ENCODE assay signal across 16 cellular contexts in the genomic region with DNA sequence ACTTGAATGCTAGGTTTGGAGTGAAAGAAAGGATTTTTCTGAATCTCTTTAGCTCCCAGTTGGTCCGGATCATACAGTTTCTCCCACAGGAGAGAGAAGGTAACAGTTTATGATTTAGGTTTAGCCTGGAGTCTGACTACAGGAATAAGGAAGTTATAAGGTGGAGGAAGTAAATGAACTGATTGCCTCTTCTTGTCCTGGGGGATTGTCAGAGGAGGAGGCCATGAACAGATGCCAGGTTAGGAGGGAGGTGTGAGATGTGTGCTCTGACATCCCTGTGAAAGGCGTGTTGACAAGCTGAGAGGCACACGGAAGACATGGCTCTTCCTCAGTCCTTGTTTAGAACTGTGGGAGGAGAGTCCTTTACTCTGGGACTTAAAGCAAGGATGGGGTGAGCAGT.
DNase-seq lines count a peak whose midpoint lies in the region; ATAC-seq, FAIRE-seq and TF ChIP-seq lines count a peak whose summit lies in the region.
"Had no signal": no experiment of that assay in that cellular context is flagged by ENCODE, and none has a peak within 500 bp of the region (broad histone marks: within the 10 kb centered on the region; RNA-seq: fewer than 3 reads in every experiment).

No MANE protein-coding gene starts in this region.

- no peak for ATAC-seq in GM21367 (IDR thresholded peaks at IDR 0.05; ENCODE audit: unreplicated experiment)
- ATAC-seq: HCT116, HepG2 had no signal

- H3K9me3 ChIP-seq in mucosa of rectum (ENCODE audit: control insufficient read depth in 2 of 2, low read length in 2 of 2): no peaks in the 10 kb centered on the region
- H3K9me3 ChIP-seq: BLaER1 had no signal

- no peak overlapping the region for H3K4me3 ChIP-seq in bronchial epithelial cell (ENCODE audit: low read depth, low read length)
- H3K4me3 ChIP-seq in mucosa of rectum (ENCODE audit: low read length in 2 of 2): no peak overlapping the region
- H3K4me3 ChIP-seq: BLaER1 had no signal

- FAIRE-seq in bronchial epithelial cell (lab: Jason Lieb, UNC): peak; percentile 43
- FAIRE-seq: H54, HepG2, HTR-8/SVneo had no signal

- H3K4me1 ChIP-seq in mucosa of rectum (ENCODE audit: control insufficient read depth in 2 of 2, insufficient read depth in 2 of 2, low read length in 2 of 2): peaks cover 12 to 19% of the 10 kb centered on the region in 2 donors

- H3K36me3 Mint-ChIP-seq in type B pancreatic cell: no peaks in the 10 kb centered on the region
- no peaks in the 10 kb centered on the region for H3K36me3 Mint-ChIP-seq in activated naive CD4-positive, alpha-beta T cell treated with anti-CD3 and anti-CD28 coated beads, Interleukin-2, amount 10 ng/mL, durations not matched to agents 7 days and 5 days
- H3K36me3 Mint-ChIP-seq: CD8-positive, alpha-beta memory T cell had no signal

- DNase-seq in SKM-1 treated with dmso at 0.1 percent for 144 hours (lab: John Stamatoyannopoulos, UW; ENCODE audit: unreplicated experiment) (peak; percentile 12), SKM-1 (lab: John Stamatoyannopoulos, UW; ENCODE audit: unreplicated experiment) (no peak), bronchial epithelial cell (ENCODE audit: low read depth) (no peak), type B pancreatic cell (ENCODE audit: extremely low spot score, unreplicated experiment) (no peak)
- no peak for DNase-seq in activated naive CD4-positive, alpha-beta T cell treated with anti-CD3 and anti-CD28 coated beads, Interleukin-2, amount 10 ng/mL, durations not matched to agents 7 days and 5 days
- DNase-seq: CD8-positive, alpha-beta memory T cell; DMS53; GF-D8 had no signal

- H3K4me1 Mint-ChIP-seq in type B pancreatic cell (ENCODE audit: unreplicated experiment): peaks cover 38% of the 10 kb centered on the region
- no peaks in the 10 kb centered on the region for H3K4me1 Mint-ChIP-seq in activated naive CD4-positive, alpha-beta T cell treated with anti-CD3 and anti-CD28 coated beads, Interleukin-2, amount 10 ng/mL, durations not matched to agents 7 days and 5 days
- H3K4me1 Mint-ChIP-seq: CD8-positive, alpha-beta memory T cell had no signal

- H3K36me3 ChIP-seq in bronchial epithelial cell (ENCODE audit: control insufficient read depth, insufficient read depth, low read length) (no peaks in the 10 kb centered on the region), mucosa of rectum (ENCODE audit: control insufficient read depth in 2 of 2, insufficient read depth in 2 of 2, low read length in 2 of 2) (no peaks in the 10 kb centered on the region)
- H3K36me3 ChIP-seq: BLaER1 had no signal

- H3K27ac Mint-ChIP-seq in type B pancreatic cell: peak overlapping the region; percentile 2
- H3K27ac Mint-ChIP-seq in activated naive CD4-positive, alpha-beta T cell treated with anti-CD3 and anti-CD28 coated beads, Interleukin-2, amount 10 ng/mL, durations not matched to agents 7 days and 5 days: no peak overlapping the region
- H3K27ac Mint-ChIP-seq: CD8-positive, alpha-beta memory T cell had no signal

- peak overlapping the region; percentile 6 to 16 for H3K9ac ChIP-seq in mucosa of rectum (ENCODE audit: low read depth in 1 of 2, low read length in 2 of 2)
- H3K9ac ChIP-seq: BLaER1 had no signal

- H3K27me3 Mint-ChIP-seq in type B pancreatic cell: no peaks in the 10 kb centered on the region
- H3K27me3 Mint-ChIP-seq in activated naive CD4-positive, alpha-beta T cell treated with anti-CD3 and anti-CD28 coated beads, Interleukin-2, amount 10 ng/mL, durations not matched to agents 7 days and 5 days: peaks cover 17% of the 10 kb centered on the region

- H3K27ac ChIP-seq in mucosa of rectum (ENCODE audit: low read depth in 2 of 2, low read length in 2 of 2): peak overlapping the region in 1 of 2 donors; percentile 17
- H3K27ac ChIP-seq: 22Rv1, BLaER1 had no signal

- TF ChIP-seq CTCF in bronchial epithelial cell (IDR thresholded peaks at IDR 0.05; ENCODE audit: insufficient read depth, low read length, severe bottlenecking) (no peak), type B pancreatic cell (conservative IDR thresholded peaks at IDR 0.05) (no peak)

- CTCF ChIA-PET in activated naive CD4-positive, alpha-beta T cell treated with anti-CD3 and anti-CD28 coated beads, Interleukin-2, amount 10 ng/mL, durations not matched to agents 7 days and 5 days (lab: Charles Lee): interaction anchor here (0.7 kb wide), 1 partner anchor 571 kb away, joined by 3 read pairs; no protein-coding TSS in a partner anchor

- H3K9me3 Mint-ChIP-seq in type B pancreatic cell: no peaks in the 10 kb centered on the region
- H3K9me3 Mint-ChIP-seq in activated naive CD4-positive, alpha-beta T cell treated with anti-CD3 and anti-CD28 coated beads, Interleukin-2, amount 10 ng/mL, durations not matched to agents 7 days and 5 days: no peaks in the 10 kb centered on the region

- H3K27me3 ChIP-seq in bronchial epithelial cell (ENCODE audit: control insufficient read depth, insufficient read depth, low read length) (no peaks in the 10 kb centered on the region), mucosa of rectum (ENCODE audit: control insufficient read depth in 2 of 2, insufficient read depth in 2 of 2, low read length in 2 of 2) (no peaks in the 10 kb centered on the region)
- H3K27me3 ChIP-seq: BLaER1 had no signal

- no peak overlapping the region for H3K4me3 Mint-ChIP-seq in type B pancreatic cell
- H3K4me3 Mint-ChIP-seq in activated naive CD4-positive, alpha-beta T cell treated with anti-CD3 and anti-CD28 coated beads, Interleukin-2, amount 10 ng/mL, durations not matched to agents 7 days and 5 days: no peak overlapping the region
- H3K4me3 Mint-ChIP-seq: CD8-positive, alpha-beta memory T cell had no signal
